ENCODE assay signal across 33 cellular contexts in genomic region chr4:150192986-150193385, GRCh38.
"Had no signal": no experiment of that assay in that cellular context is flagged by ENCODE, and none has a peak within 500 bp of the region (broad histone marks: within the 10 kb centered on the region; RNA-seq: fewer than 3 reads in every experiment).

No MANE protein-coding gene starts in this region.

- DNase-seq: activated CD4-positive, alpha-beta memory T cell treated with anti-CD3 and anti-CD28 coated beads, Interleukin-2, amount 10 ng/mL, durations not matched to agents 7 days and 5 days; activated CD4-positive, alpha-beta T cell treated with anti-CD3 and anti-CD28 coated beads for 1 hour; activated CD4-positive, alpha-beta T cell treated with anti-CD3 and anti-CD28 coated beads for 48 hours; activated CD4-positive, CD25-positive, alpha-beta regulatory T cell; activated CD8-positive, alpha-beta memory T cell treated with anti-CD3 and anti-CD28 coated beads for 24 hours; activated CD8-positive, alpha-beta memory T cell treated with anti-CD3 and anti-CD28 coated beads, Interleukin-2, amount 10 ng/mL, durations not matched to agents 7 days and 5 days; activated CD8-positive, alpha-beta memory T cell treated with anti-CD3 and anti-CD28 coated beads, Interleukin-2, amount 50 U/mL, for 48 hours; activated effector memory CD4-positive, alpha-beta T cell treated with Interleukin-2 at 50 U/mL for 16 hours; activated naive CD4-positive, alpha-beta T cell treated with anti-CD3 and anti-CD28 coated beads, Interleukin-2, amount 10 ng/mL, durations not matched to agents 7 days and 5 days; activated naive CD8-positive, alpha-beta T cell treated with anti-CD3 and anti-CD28 coated beads, Interleukin-2, amount 50 U/mL, for 24 hours; activated T-cell treated with anti-CD3 and anti-CD28 coated beads, Interleukin-2, amount 50 U/mL, for 48 hours; amniotic stem cell; aorta; MM.1S; MV-4-11; NCI-H1092; NCI-H1417; NCI-H187 treated with DMSO at 0.1 percent for 48 hours; NCI-H2081; NCI-H2171 treated with DMSO at 0.1 percent for 48 hours; NCI-H226; NCI-H446 treated with DMSO at 0.1 percent for 48 hours; NCI-H524; NCI-H69; NK-92 treated with Interleukin-12 subunit alpha and Interleukin-12 subunit beta, amount 100 ng/mL, for 24 hours; PC-9; Right ventricle myocardium superior; SJCRH30; T1000; WERI-Rb-1 had no signal

- H2AFZ ChIP-seq: PC-9 had no signal

- H3K9ac ChIP-seq: KMS-11 had no signal

- H3K27me3 ChIP-seq: SJCRH30 had no signal

- H3K4me2 ChIP-seq: KMS-11, PC-9 had no signal

- H3K27ac ChIP-seq: KMS-11, PC-9, SJCRH30, SK-N-MC, WERI-Rb-1 had no signal

- H3K36me3 ChIP-seq: SJCRH30, WERI-Rb-1 had no signal

- H3K4me1 ChIP-seq: SJCRH30 had no signal

- H3K9me3 ChIP-seq: SJCRH30 had no signal

- H3K4me3 ChIP-seq: PC-9, SJCRH30, SK-N-MC had no signal

- FAIRE-seq: RCC 7860 had no signal
